Comparison of ENCODE assay signal across 38 cellular contexts in genomic region chrX:65551086-65551485, GRCh38.
"Had no signal": no experiment of that assay in that cellular context is flagged by ENCODE, and none has a peak within 500 bp of the region (broad histone marks: within the 10 kb centered on the region; RNA-seq: fewer than 3 reads in every experiment).

No MANE protein-coding gene starts in this region.

- H3K4me1 Mint-ChIP-seq: activated B cell treated with CpG ODN at 0.5 μM for 24 hours; activated CD4-positive, alpha-beta T cell treated with anti-CD3 and anti-CD28 coated beads, Interleukin-2, amount 10 ng/mL, durations not matched to agents 24 days and 14 days; activated naive CD8-positive, alpha-beta T cell treated with anti-CD3 and anti-CD28 coated beads for 36 hours; activated T-helper 17 cell treated with anti-CD3 and anti-CD28 coated beads, Interleukin-2, amount 50 U/mL, for 72 hours; brain; central memory CD8-positive, alpha-beta T cell had no signal

- H3K27ac Mint-ChIP-seq: activated B cell treated with CpG ODN at 0.5 μM for 24 hours; activated CD4-positive, alpha-beta memory T cell treated with anti-CD3 and anti-CD28 coated beads for 36 hours; activated CD4-positive, alpha-beta T cell treated with anti-CD3 and anti-CD28 coated beads, Interleukin-2, amount 10 ng/mL, durations not matched to agents 24 days and 14 days; activated CD8-positive, alpha-beta T cell treated with anti-CD3 and anti-CD28 coated beads for 36 hours; activated naive CD4-positive, alpha-beta T cell treated with anti-CD3 and anti-CD28 coated beads for 36 hours; activated naive CD4-positive, alpha-beta T cell treated with anti-CD3 and anti-CD28 coated beads, Interleukin-2, amount 50 U/mL, for 72 hours; activated naive CD8-positive, alpha-beta T cell treated with anti-CD3 and anti-CD28 coated beads for 36 hours; activated T-cell treated with anti-CD3 and anti-CD28 coated beads, Interleukin-2, amount 50 U/mL, for 72 hours; activated T-helper 1 cell treated with anti-CD3 and anti-CD28 coated beads, Interleukin-12 subunit alpha, Interleukin-12 subunit beta, Interleukin-2, Interleukin-4 antibody, amounts not matched to agents 30 ng/mL and 10 ng/mL and 1 ng/mL, durations not matched to agents 14 hours and 24 hours and 36 hours; activated T-helper 17 cell treated with anti-CD3 and anti-CD28 coated beads, Interleukin-2, amount 50 U/mL, for 72 hours; brain; T-helper 1 cell treated with Interleukin-12 subunit alpha and Interleukin-12 subunit beta and Interleukin-4 antibody, amounts not matched to agents 30 μg/mL and 1 μg/mL, for 36 hours; T-helper 2 cell treated with Interferon-gamma antibody and Interleukin-4, amounts not matched to agents 5 μg/mL and 100 μg/mL, for 36 hours had no signal

- H3K4me3 ChIP-seq: adrenal gland, ascending aorta, cardiac muscle cell had no signal

- FAIRE-seq: bronchial epithelial cell, TTC549 had no signal

- H3K36me3 ChIP-seq: adrenal gland, ascending aorta, cardiac muscle cell had no signal

- H3K27me3 Mint-ChIP-seq: activated CD4-positive, alpha-beta memory T cell treated with anti-CD3 and anti-CD28 coated beads for 36 hours; activated CD4-positive, alpha-beta T cell treated with anti-CD3 and anti-CD28 coated beads, Interleukin-2, amount 10 ng/mL, durations not matched to agents 24 days and 14 days; activated CD8-positive, alpha-beta T cell treated with anti-CD3 and anti-CD28 coated beads for 36 hours; activated naive CD8-positive, alpha-beta T cell treated with anti-CD3 and anti-CD28 coated beads for 36 hours; activated T-helper 17 cell treated with anti-CD3 and anti-CD28 coated beads, Interleukin-2, amount 50 U/mL, for 72 hours; brain; central memory CD8-positive, alpha-beta T cell had no signal

- H3K9me3 ChIP-seq: adrenal gland, ascending aorta had no signal

- H3K27me3 ChIP-seq: ascending aorta, cardiac muscle cell had no signal

- H3K27ac ChIP-seq: adrenal gland, ascending aorta, cardiac muscle cell, VCaP had no signal

- ATAC-seq: activated CD8-positive, alpha-beta T cell treated with anti-CD3 and anti-CD28 coated beads for 36 hours; activated naive CD4-positive, alpha-beta T cell treated with anti-CD3 and anti-CD28 coated beads, Interleukin-2, amount 50 U/mL, for 72 hours; activated T-cell treated with anti-CD3 and anti-CD28 coated beads, Interleukin-2, amount 50 U/mL, for 4 hours; activated T-cell treated with anti-CD3 and anti-CD28 coated beads, Interleukin-2, amount 50 U/mL, for 72 hours; activated T-helper 17 cell treated with anti-CD3 and anti-CD28 coated beads, Interleukin-2, amount 50 U/mL, for 72 hours had no signal

- H3K4me1 ChIP-seq: adrenal gland, ascending aorta had no signal

- H3K9me3 Mint-ChIP-seq: activated B cell treated with CpG ODN at 0.5 μM for 24 hours; activated CD4-positive, alpha-beta T cell treated with anti-CD3 and anti-CD28 coated beads, Interleukin-2, amount 10 ng/mL, durations not matched to agents 24 days and 14 days; activated CD8-positive, alpha-beta T cell treated with anti-CD3 and anti-CD28 coated beads for 36 hours; activated naive CD4-positive, alpha-beta T cell treated with anti-CD3 and anti-CD28 coated beads, Interleukin-2, amount 50 U/mL, for 72 hours; activated naive CD8-positive, alpha-beta T cell treated with anti-CD3 and anti-CD28 coated beads for 36 hours; activated T-cell treated with anti-CD3 and anti-CD28 coated beads, Interleukin-2, amount 50 U/mL, for 4 hours; activated T-cell treated with anti-CD3 and anti-CD28 coated beads, Interleukin-2, amount 50 U/mL, for 72 hours; activated T-helper 1 cell treated with anti-CD3 and anti-CD28 coated beads, Interleukin-12 subunit alpha, Interleukin-12 subunit beta, Interleukin-2, Interleukin-4 antibody, amounts not matched to agents 30 ng/mL and 10 ng/mL and 1 ng/mL, durations not matched to agents 14 hours and 24 hours and 36 hours; activated T-helper 17 cell treated with anti-CD3 and anti-CD28 coated beads, Interleukin-2, amount 50 U/mL, for 72 hours; central memory CD8-positive, alpha-beta T cell; T-helper 1 cell treated with Interleukin-12 subunit alpha and Interleukin-12 subunit beta and Interleukin-4 antibody, amounts not matched to agents 30 μg/mL and 1 μg/mL, for 36 hours; T-helper 2 cell treated with Interferon-gamma antibody and Interleukin-4, amounts not matched to agents 5 μg/mL and 100 μg/mL, for 36 hours had no signal

- DNase-seq: activated B cell treated with CpG ODN at 0.5 μM for 24 hours; activated CD4-positive, alpha-beta memory T cell treated with anti-CD3 and anti-CD28 coated beads for 36 hours; activated CD4-positive, alpha-beta T cell treated with anti-CD3 and anti-CD28 coated beads for 4 hours; activated CD4-positive, alpha-beta T cell treated with anti-CD3 and anti-CD28 coated beads, Interleukin-2, amount 10 ng/mL, durations not matched to agents 24 days and 14 days; activated CD4-positive, alpha-beta T cell treated with anti-CD3 and anti-CD28 coated beads, Interleukin-2, amount 50 U/mL, for 1 hour; activated CD4-positive, alpha-beta T cell treated with anti-CD3 and anti-CD28 coated beads, Interleukin-2, amount 50 U/mL, for 4 hours; activated CD4-positive, CD25-positive, alpha-beta regulatory T cell treated with anti-CD3 and anti-CD28 coated beads, Interleukin-2, amount 50 U/mL, for 72 hours; activated CD8-positive, alpha-beta memory T cell treated with anti-CD3 and anti-CD28 coated beads, Interleukin-2, amount 50 U/mL, for 4 hours; activated CD8-positive, alpha-beta T cell treated with anti-CD3 and anti-CD28 coated beads for 36 hours; activated effector memory CD4-positive, alpha-beta T cell treated with anti-CD3 and anti-CD28 coated beads, Interleukin-2, amount 50 U/mL, for 16 hours; activated gamma-delta T cell treated with Interleukin-2 at 50 U/mL for 16 hours; activated naive CD4-positive, alpha-beta T cell; activated naive CD4-positive, alpha-beta T cell treated with anti-CD3 and anti-CD28 coated beads for 36 hours; activated naive CD4-positive, alpha-beta T cell treated with anti-CD3 and anti-CD28 coated beads, Interleukin-2, amount 50 U/mL, for 16 hours; activated naive CD8-positive, alpha-beta T cell treated with anti-CD3 and anti-CD28 coated beads for 36 hours; activated T-cell treated with anti-CD3 and anti-CD28 coated beads for 4 hours; activated T-cell treated with anti-CD3 and anti-CD28 coated beads, Interleukin-2, amount 50 U/mL, for 1 hour; activated T-cell treated with anti-CD3 and anti-CD28 coated beads, Interleukin-2, amount 50 U/mL, for 4 hours; activated T-cell treated with anti-CD3 and anti-CD28 coated beads, Interleukin-2, amount 50 U/mL, for 72 hours; adrenal gland; amniotic stem cell; caudate nucleus; cerebellar nuclear complex; T-helper 1 cell; T-helper 2 cell; T-helper 9 cell had no signal

- H3K4me3 Mint-ChIP-seq: activated B cell treated with CpG ODN at 0.5 μM for 24 hours; activated CD4-positive, alpha-beta memory T cell treated with anti-CD3 and anti-CD28 coated beads for 36 hours; activated CD4-positive, alpha-beta T cell treated with anti-CD3 and anti-CD28 coated beads, Interleukin-2, amount 10 ng/mL, durations not matched to agents 24 days and 14 days; activated CD8-positive, alpha-beta T cell treated with anti-CD3 and anti-CD28 coated beads for 36 hours; activated naive CD4-positive, alpha-beta T cell treated with anti-CD3 and anti-CD28 coated beads for 36 hours; activated naive CD8-positive, alpha-beta T cell treated with anti-CD3 and anti-CD28 coated beads for 36 hours; activated T-cell treated with anti-CD3 and anti-CD28 coated beads, Interleukin-2, amount 50 U/mL, for 4 hours; activated T-cell treated with anti-CD3 and anti-CD28 coated beads, Interleukin-2, amount 50 U/mL, for 72 hours; activated T-helper 1 cell treated with anti-CD3 and anti-CD28 coated beads, Interleukin-12 subunit alpha, Interleukin-12 subunit beta, Interleukin-2, Interleukin-4 antibody, amounts not matched to agents 30 ng/mL and 10 ng/mL and 1 ng/mL, durations not matched to agents 14 hours and 24 hours and 36 hours; activated T-helper 17 cell treated with anti-CD3 and anti-CD28 coated beads, Interleukin-2, amount 50 U/mL, for 72 hours; brain; central memory CD8-positive, alpha-beta T cell; T-helper 1 cell treated with Interleukin-12 subunit alpha and Interleukin-12 subunit beta and Interleukin-4 antibody, amounts not matched to agents 30 μg/mL and 1 μg/mL, for 36 hours; T-helper 2 cell treated with Interferon-gamma antibody and Interleukin-4, amounts not matched to agents 5 μg/mL and 100 μg/mL, for 36 hours had no signal

- H3K36me3 Mint-ChIP-seq: activated CD4-positive, alpha-beta memory T cell treated with anti-CD3 and anti-CD28 coated beads for 36 hours; activated naive CD4-positive, alpha-beta T cell treated with anti-CD3 and anti-CD28 coated beads, Interleukin-2, amount 50 U/mL, for 72 hours; brain had no signal
